20 cellular contexts compared by ENCODE assay signal in genomic region chr15:90823455-90823974, GRCh38.
"Had no signal": no experiment of that assay in that cellular context is flagged by ENCODE, and none has a peak within 500 bp of the region (broad histone marks: within the 10 kb centered on the region; RNA-seq: fewer than 3 reads in every experiment).

No MANE protein-coding gene starts in this region.

- H3K27ac Mint-ChIP-seq: activated CD4-positive, alpha-beta T cell treated with anti-CD3 and anti-CD28 coated beads, Interleukin-2, amount 10 ng/mL, durations not matched to agents 7 days and 5 days; activated naive CD4-positive, alpha-beta T cell treated with anti-CD3 and anti-CD28 coated beads for 36 hours; activated naive CD8-positive, alpha-beta T cell treated with anti-CD3 and anti-CD28 coated beads, Interleukin-2, amount 50 U/mL, for 24 hours; progenitor cell of endocrine pancreas had no signal

- H3K9me3 Mint-ChIP-seq: activated naive CD4-positive, alpha-beta T cell treated with anti-CD3 and anti-CD28 coated beads for 36 hours; activated naive CD8-positive, alpha-beta T cell treated with anti-CD3 and anti-CD28 coated beads, Interleukin-2, amount 50 U/mL, for 24 hours; activated T-helper 17 cell treated with anti-CD3 and anti-CD28 coated beads, Interleukin-2, amount 50 U/mL, for 72 hours; brain had no signal

- DNase-seq: activated CD4-positive, alpha-beta T cell treated with anti-CD3 and anti-CD28 coated beads, Interleukin-2, amount 10 ng/mL, durations not matched to agents 7 days and 5 days; activated naive CD4-positive, alpha-beta T cell treated with anti-CD3 and anti-CD28 coated beads for 36 hours; activated naive CD8-positive, alpha-beta T cell treated with anti-CD3 and anti-CD28 coated beads, Interleukin-2, amount 50 U/mL, for 24 hours; anterior cingulate cortex; caudate nucleus; erythroblast; foreskin melanocyte; glutamatergic neuron; hypothalamus; left lung; mammary epithelial cell; midbrain; stimulated activated CD4-positive, alpha-beta T cell treated with anti-CD3 and anti-CD28 coated beads, Interleukin-15, amount 100 ng/mL, for 24 hours; stimulated activated CD4-positive, alpha-beta T cell treated with anti-CD3 and anti-CD28 coated beads, Interleukin-2, amount 100 ng/mL, for 48 hours; stomach; upper lobe of left lung had no signal

- H3K27me3 Mint-ChIP-seq: activated CD4-positive, alpha-beta T cell treated with anti-CD3 and anti-CD28 coated beads, Interleukin-2, amount 10 ng/mL, durations not matched to agents 7 days and 5 days; activated naive CD8-positive, alpha-beta T cell treated with anti-CD3 and anti-CD28 coated beads, Interleukin-2, amount 50 U/mL, for 24 hours; activated T-helper 17 cell treated with anti-CD3 and anti-CD28 coated beads, Interleukin-2, amount 50 U/mL, for 72 hours; brain had no signal

- H3K4me3 Mint-ChIP-seq: activated CD4-positive, alpha-beta T cell treated with anti-CD3 and anti-CD28 coated beads, Interleukin-2, amount 10 ng/mL, durations not matched to agents 7 days and 5 days; activated naive CD4-positive, alpha-beta T cell treated with anti-CD3 and anti-CD28 coated beads for 36 hours; activated naive CD8-positive, alpha-beta T cell treated with anti-CD3 and anti-CD28 coated beads, Interleukin-2, amount 50 U/mL, for 24 hours; activated T-helper 17 cell treated with anti-CD3 and anti-CD28 coated beads, Interleukin-2, amount 50 U/mL, for 72 hours; brain had no signal

- ATAC-seq: activated naive CD8-positive, alpha-beta T cell treated with anti-CD3 and anti-CD28 coated beads, Interleukin-2, amount 50 U/mL, for 24 hours; activated T-helper 17 cell treated with anti-CD3 and anti-CD28 coated beads, Interleukin-2, amount 50 U/mL, for 72 hours; left lung had no signal

- H3K27ac ChIP-seq: left lung, skin epidermis, stomach, upper lobe of left lung had no signal

- H3K4me3 ChIP-seq: left lung, skin epidermis, stomach, upper lobe of left lung had no signal

- H3K36me3 ChIP-seq: left lung, stomach, upper lobe of left lung had no signal

- H3K36me3 Mint-ChIP-seq: brain had no signal

- H3K27me3 ChIP-seq: left lung, stomach, upper lobe of left lung had no signal

- H3K9me3 ChIP-seq: left lung, stomach, upper lobe of left lung had no signal
